Comparison of ENCODE assay signal across 11 cellular contexts in genomic region chr16:49440156-49441065, GRCh38.
A peak's percentile ranks its signal among the peaks of the same experiment; 100 is the strongest.
DNase-seq lines count a peak whose midpoint lies in the region; ATAC-seq and TF ChIP-seq lines count a peak whose summit lies in the region.
"Had no signal": no experiment of that assay in that cellular context is flagged by ENCODE, and none has a peak within 500 bp of the region (broad histone marks: within the 10 kb centered on the region; RNA-seq: fewer than 3 reads in every experiment).

No MANE protein-coding gene starts in this region.

- peak overlapping the region; percentile 40 for H3K27ac Mint-ChIP-seq in activated naive CD8-positive, alpha-beta T cell treated with anti-CD3 and anti-CD28 coated beads, Interleukin-2, amount 50 U/mL, for 24 hours
- H3K27ac Mint-ChIP-seq in neural crest cell (ENCODE audit: unreplicated experiment): peak overlapping the region; percentile 59
- H3K27ac Mint-ChIP-seq in effector memory CD8-positive, alpha-beta T cell: peak overlapping the region in 1 of 2 donors; percentile 88

- peaks cover 23% of the 10 kb centered on the region for H3K4me1 Mint-ChIP-seq in activated naive CD8-positive, alpha-beta T cell treated with anti-CD3 and anti-CD28 coated beads, Interleukin-2, amount 50 U/mL, for 24 hours
- peaks cover 73% of the 10 kb centered on the region for H3K4me1 Mint-ChIP-seq in neural crest cell
- peaks cover 17 to 20% of the 10 kb centered on the region in 2 donors for H3K4me1 Mint-ChIP-seq in effector memory CD8-positive, alpha-beta T cell (ENCODE audit: low read depth in 2 of 2)

- CTCF ChIA-PET in GM10248 (lab: Yijun Ruan, JAX): interaction anchor here (0.9 kb wide), 1 partner anchor 10 kb away, joined by 3 read pairs; no protein-coding TSS in a partner anchor

- no peaks in the 10 kb centered on the region for H3K27me3 Mint-ChIP-seq in activated naive CD8-positive, alpha-beta T cell treated with anti-CD3 and anti-CD28 coated beads, Interleukin-2, amount 50 U/mL, for 24 hours
- H3K27me3 Mint-ChIP-seq in neural crest cell (ENCODE audit: low read depth): peaks cover 3% of the 10 kb centered on the region
- H3K27me3 Mint-ChIP-seq in effector memory CD8-positive, alpha-beta T cell: peaks cover 9 to 17% of the 10 kb centered on the region in 2 donors

- no peaks in the 10 kb centered on the region for H3K4me1 ChIP-seq in foreskin keratinocyte
- H3K4me1 ChIP-seq: psoas muscle, transverse colon had no signal

- H3K9me3 Mint-ChIP-seq in activated naive CD8-positive, alpha-beta T cell treated with anti-CD3 and anti-CD28 coated beads, Interleukin-2, amount 50 U/mL, for 24 hours: no peaks in the 10 kb centered on the region
- no peaks in the 10 kb centered on the region for H3K9me3 Mint-ChIP-seq in neural crest cell
- H3K9me3 Mint-ChIP-seq in effector memory CD8-positive, alpha-beta T cell: no peaks in the 10 kb centered on the region

- ATAC-seq in GM18868 (IDR thresholded peaks at IDR 0.05; ENCODE audit: unreplicated experiment) (peak; percentile 38), foreskin keratinocyte (no peak), GM21526 (IDR thresholded peaks at IDR 0.05; ENCODE audit: low FRiP score, unreplicated experiment) (no peak)
- no peak for ATAC-seq in activated naive CD8-positive, alpha-beta T cell treated with anti-CD3 and anti-CD28 coated beads, Interleukin-2, amount 50 U/mL, for 24 hours
- ATAC-seq in effector memory CD8-positive, alpha-beta T cell (replicated peaks): no peak

- H3K4me3 Mint-ChIP-seq in activated naive CD8-positive, alpha-beta T cell treated with anti-CD3 and anti-CD28 coated beads, Interleukin-2, amount 50 U/mL, for 24 hours: no peak overlapping the region
- H3K4me3 Mint-ChIP-seq in neural crest cell: peak overlapping the region; percentile 40
- H3K4me3 Mint-ChIP-seq in effector memory CD8-positive, alpha-beta T cell: no peak overlapping the region

- H3K27ac ChIP-seq in foreskin keratinocyte: no peak overlapping the region
- H3K27ac ChIP-seq: cardiac muscle cell, transverse colon had no signal

- TF ChIP-seq CTCF in neural crest cell (conservative IDR thresholded peaks at IDR 0.05): no peak
- TF ChIP-seq CTCF in GM10248 (IDR thresholded peaks at IDR 0.05; ENCODE audit: control extremely low read depth, extremely low read depth, low read depth, missing control alignments): no peak
- TF ChIP-seq CTCF in foreskin keratinocyte (conservative IDR thresholded peaks at IDR 0.05): no peak

- POLR2A ChIA-PET in GM10248 (lab: Yijun Ruan, JAX): no interaction called here

- no peaks in the 10 kb centered on the region for H3K27me3 ChIP-seq in foreskin keratinocyte

- DNase-seq in DMS 273 (lab: John Stamatoyannopoulos, UW; ENCODE audit: unreplicated experiment): peak; percentile 80
- DNase-seq in activated naive CD8-positive, alpha-beta T cell treated with anti-CD3 and anti-CD28 coated beads, Interleukin-2, amount 50 U/mL, for 24 hours: no peak
- DNase-seq in neural crest cell (ENCODE audit: low read depth, low spot score): no peak
- DNase-seq in GM10248 (ENCODE audit: extremely low spot score): no peak
- DNase-seq in foreskin keratinocyte: no peak
- no peak for DNase-seq in effector memory CD8-positive, alpha-beta T cell

- H3K36me3 Mint-ChIP-seq in activated naive CD8-positive, alpha-beta T cell treated with anti-CD3 and anti-CD28 coated beads, Interleukin-2, amount 50 U/mL, for 24 hours (ENCODE audit: low read depth): no peaks in the 10 kb centered on the region
- H3K36me3 Mint-ChIP-seq in neural crest cell (ENCODE audit: low read depth): no peaks in the 10 kb centered on the region
- peaks cover 5% of the 10 kb centered on the region for H3K36me3 Mint-ChIP-seq in effector memory CD8-positive, alpha-beta T cell (ENCODE audit: insufficient read depth)
